12 cellular contexts compared by ENCODE assay signal in the genomic region with DNA sequence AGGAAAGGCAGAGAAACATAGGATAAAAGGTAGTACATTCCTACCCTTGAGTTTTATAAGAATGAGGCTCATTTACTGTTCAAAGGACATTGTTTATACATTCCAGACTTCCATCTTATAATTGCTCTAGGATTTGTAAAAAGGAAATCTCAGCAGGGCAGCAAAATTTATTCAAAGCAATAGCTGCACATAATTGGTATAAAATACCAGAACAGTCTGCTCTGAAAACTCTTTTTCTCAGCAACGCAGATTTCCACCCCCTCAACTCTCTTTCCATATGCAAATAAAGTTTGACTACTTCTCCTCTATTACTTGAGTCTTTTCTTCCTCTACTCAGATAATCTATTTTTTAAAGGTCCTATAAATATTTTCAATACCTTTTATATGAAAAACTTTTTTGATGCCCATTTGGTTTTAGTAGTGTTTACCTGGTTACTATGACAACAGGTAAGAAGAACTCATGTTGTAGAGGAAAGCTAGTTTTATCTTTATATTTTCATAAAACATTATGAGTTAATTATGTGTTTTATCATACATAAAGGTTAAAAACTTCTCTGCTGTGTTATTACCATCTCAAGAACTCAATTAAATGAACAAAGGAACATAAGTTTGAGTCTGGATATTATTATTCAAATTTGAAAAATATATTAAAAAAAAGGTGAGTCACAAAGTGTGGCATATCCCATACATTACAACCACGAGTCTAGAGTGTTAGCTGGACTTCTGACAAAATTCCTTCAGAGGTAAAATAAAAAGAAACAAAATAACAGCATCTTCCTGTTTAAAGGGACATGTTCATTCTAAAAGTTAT. TPM values are rescaled to one million over a fixed set of nuclear protein-coding genes. Genes with fewer than 3 reads are reported as not detected.
DNase-seq lines count a peak whose midpoint lies in the region; ATAC-seq, FAIRE-seq and TF ChIP-seq lines count a peak whose summit lies in the region.
"Had no signal": no experiment of that assay in that cellular context is flagged by ENCODE, and none has a peak within 500 bp of the region (broad histone marks: within the 10 kb centered on the region; RNA-seq: fewer than 3 reads in every experiment).

No MANE protein-coding gene starts in this region.

- H3K27me3 Mint-ChIP-seq in activated T-helper 17 cell treated with anti-CD3 and anti-CD28 coated beads, Interleukin-2, amount 50 U/mL, for 72 hours = no peaks in the 10 kb centered on the region

- dilution Hi-C loops in keratinocyte (cut with MboI; ENCODE audit: extremely low pct_ligation_motif_present, low sequenced_read_pairs) = no loop called here

- peak; percentile 1 for ATAC-seq in activated T-helper 17 cell treated with anti-CD3 and anti-CD28 coated beads, Interleukin-2, amount 50 U/mL, for 72 hours (replicated peaks)
- ATAC-seq in HG02610 (IDR thresholded peaks at IDR 0.05; ENCODE audit: unreplicated experiment) = no peak

- no peaks in the 10 kb centered on the region for H4K20me1 ChIP-seq in keratinocyte (ENCODE audit: control insufficient read depth, extremely low read depth, insufficient read depth, low read length)
- H4K20me1 ChIP-seq: BLaER1 had no signal

- BruUV-seq in A673 (replicated peaks; lab: Mats Ljungman, UMichigan) = no TSS peak

- H3K9me3 Mint-ChIP-seq in activated T-helper 17 cell treated with anti-CD3 and anti-CD28 coated beads, Interleukin-2, amount 50 U/mL, for 72 hours = no peaks in the 10 kb centered on the region
- H3K9me3 Mint-ChIP-seq: memory B cell had no signal

- H3K27me3 ChIP-seq in A673 (replicated peaks; ENCODE audit: insufficient read depth, low read depth, low read length, poor library complexity) (no peaks in the 10 kb centered on the region), keratinocyte (ENCODE audit: control insufficient read depth, extremely low read depth, insufficient read depth, low read length) (no peaks in the 10 kb centered on the region)
- H3K27me3 ChIP-seq: BLaER1 had no signal

- peaks cover 82% of the 10 kb centered on the region for H3K79me2 ChIP-seq in keratinocyte (ENCODE audit: control insufficient read depth, insufficient read depth, low read length)

- H3K27ac Mint-ChIP-seq in activated T-helper 17 cell treated with anti-CD3 and anti-CD28 coated beads, Interleukin-2, amount 50 U/mL, for 72 hours = peak overlapping the region; percentile 97
- H3K27ac Mint-ChIP-seq: memory B cell had no signal

- peak overlapping the region; percentile 43 for H3K27ac ChIP-seq in A673 (ENCODE audit: low read depth, low read length, poor library complexity, severe bottlenecking)
- peak overlapping the region; percentile 72 for H3K27ac ChIP-seq in keratinocyte (ENCODE audit: control insufficient read depth, insufficient read depth, low read length)
- no peak overlapping the region for H3K27ac ChIP-seq in coronary artery
- H3K27ac ChIP-seq: BLaER1 had no signal

- H3K9ac ChIP-seq in keratinocyte (ENCODE audit: control insufficient read depth, extremely low read depth, insufficient read depth, low read length) = peak overlapping the region; percentile 49
- H3K9ac ChIP-seq: BLaER1 had no signal

- peak overlapping the region; percentile 72 for H3K4me3 Mint-ChIP-seq in activated T-helper 17 cell treated with anti-CD3 and anti-CD28 coated beads, Interleukin-2, amount 50 U/mL, for 72 hours
- H3K4me3 Mint-ChIP-seq: memory B cell had no signal

- H3K4me3 ChIP-seq in A673 (ENCODE audit: low read depth, low read length, poor library complexity, severe bottlenecking) (peak overlapping the region; percentile 25), keratinocyte (ENCODE audit: control insufficient read depth in 2 of 3, extremely low read depth in 1 of 3, insufficient read depth in 2 of 3, low read depth in 1 of 3, low read length in 3 of 3) (peak overlapping the region in 1 of 3 experiments; percentile 36), coronary artery (no peak overlapping the region)
- H3K4me3 ChIP-seq: BLaER1 had no signal

- POLR2A ChIA-PET in A673 (lab: Charles Lee; ENCODE audit: low non-redundant PET) = no interaction called here

- CTCF ChIA-PET in A673 (lab: Charles Lee) = no interaction called here

- no peak overlapping the region for H2AFZ ChIP-seq in keratinocyte (ENCODE audit: control insufficient read depth, low read length)

- H3K9me3 ChIP-seq in A673 (ENCODE audit: low read depth, low read length, poor library complexity, severe bottlenecking) (no peaks in the 10 kb centered on the region), keratinocyte (ENCODE audit: control insufficient read depth, low read depth, low read length) (no peaks in the 10 kb centered on the region)
- H3K9me3 ChIP-seq: BLaER1 had no signal

- peaks cover 9% of the 10 kb centered on the region for H3K36me3 Mint-ChIP-seq in activated T-helper 17 cell treated with anti-CD3 and anti-CD28 coated beads, Interleukin-2, amount 50 U/mL, for 72 hours (ENCODE audit: low read depth)
- H3K36me3 Mint-ChIP-seq: memory B cell had no signal

- intact Hi-C loops in A673 (cut with micrococcal nuclease; ENCODE audit: unreplicated experiment) = no loop called here

- FAIRE-seq in keratinocyte (lab: Jason Lieb, UNC) = no peak

- peaks cover 38% of the 10 kb centered on the region for H3K4me1 Mint-ChIP-seq in activated T-helper 17 cell treated with anti-CD3 and anti-CD28 coated beads, Interleukin-2, amount 50 U/mL, for 72 hours
- H3K4me1 Mint-ChIP-seq: memory B cell had no signal

- peak overlapping the region; percentile 74 for H3K4me2 ChIP-seq in keratinocyte (ENCODE audit: control insufficient read depth, extremely low read depth, insufficient read depth, low read depth, low read length)
- H3K4me2 ChIP-seq: BLaER1 had no signal

- H3K4me1 ChIP-seq in A673 (ENCODE audit: insufficient read depth, low read length, poor library complexity, severe bottlenecking) (peaks cover 70% of the 10 kb centered on the region), keratinocyte (ENCODE audit: control insufficient read depth, extremely low read depth, insufficient read depth, low read length) (peaks cover 25% of the 10 kb centered on the region)
- H3K4me1 ChIP-seq: BLaER1 had no signal

- peak; percentile 85 for DNase-seq in A673 (ENCODE audit: low spot score)
- peak; percentile 37 for DNase-seq in EH (ENCODE audit: low read depth)
- no peak for DNase-seq in keratinocyte (ENCODE audit: low read depth, low spot score)
- no peak for DNase-seq in NCI-H1092 (lab: John Stamatoyannopoulos, UW)
- DNase-seq in UCSD-AML1 (lab: John Stamatoyannopoulos, UW; ENCODE audit: unreplicated experiment) = no peak
- no peak for DNase-seq in coronary artery (ENCODE audit: low spot score)
- DNase-seq: activated CD4-positive, alpha-beta T cell treated with anti-CD3 and anti-CD28 coated beads, Interleukin-2, amount 50 U/mL, for 48 hours; aorta had no signal

- TF ChIP-seq CTCF in A673 (conservative IDR thresholded peaks at IDR 0.05; ENCODE audit: low read depth, low read length) (no peak), keratinocyte (optimal IDR thresholded peaks at IDR 0.05 in 1 of 3, IDR thresholded peaks at IDR 0.05 in 1 of 3, conservative IDR thresholded peaks at IDR 0.05 in 1 of 3; ENCODE audit: extremely low read depth in 1 of 3, insufficient read depth in 2 of 3, low read length in 3 of 3) (no peak), coronary artery (IDR thresholded peaks at IDR 0.05) (no peak)

- no peaks in the 10 kb centered on the region for H3K36me3 ChIP-seq in A673 (ENCODE audit: insufficient read depth, low read length, poor library complexity, severe bottlenecking)
- no peaks in the 10 kb centered on the region for H3K36me3 ChIP-seq in keratinocyte (ENCODE audit: control insufficient read depth in 2 of 2, extremely low read depth in 1 of 2, insufficient read depth in 2 of 2, low read length in 2 of 2)
- H3K36me3 ChIP-seq: BLaER1 had no signal

- H3K9me1 ChIP-seq in keratinocyte (ENCODE audit: control insufficient read depth, extremely low read depth, insufficient read depth, low read length) = no peaks in the 10 kb centered on the region

RNA-seq across cellular contexts. Expression of a gene that starts 19.9 kb away (rescaled TPM):
- total RNA-seq in A673 (2021) = 80.5 and 84.9 TPM in 2 replicates
- 10 to 100 TPM; 45.0 to 62.1 TPM for total RNA-seq in activated T-helper 17 cell treated with anti-CD3 and anti-CD28 coated beads, Interleukin-2, amount 50 U/mL, for 72 hours
- polyA plus RNA-seq in keratinocyte = 70.9 to 92.1 TPM (median 89.1 TPM) in 3 replicates
- polyA plus RNA-seq in keratinocyte (2011; ENCODE audit: low read depth) = 60.1 TPM
- polyA plus RNA-seq in keratinocyte (2011; cell fraction: cytosol; rRNA removed) = 54.0 and 93.4 TPM in 2 replicates
- polyA plus RNA-seq in keratinocyte (2011; cell fraction: nucleus; rRNA removed) = 106 and 135 TPM in 2 replicates
- 43.3 and 53.3 TPM in 2 replicates for polyA plus RNA-seq in keratinocyte (2012; ENCODE audit: low replicate concordance)
- polyA minus RNA-seq in keratinocyte = 41.3 to 155 TPM (median 84.3 TPM) in 3 replicates
- polyA minus RNA-seq in keratinocyte (2011; cell fraction: cytosol; rRNA and poly(A)+ RNA removed) = 41.4 TPM
- 83.4 and 167 TPM in 2 replicates for polyA minus RNA-seq in keratinocyte (2011; cell fraction: nucleus; rRNA and poly(A)+ RNA removed)

Comparison
In these comparisons a context has a peak if more than half of its experiments do, and no peak if none do; other contexts are left out.
1. DNase-seq: peak in A673 (single experiment) and EH (single experiment); none in keratinocyte (single experiment), NCI-H1092 (single experiment), UCSD-AML1 (single experiment) and coronary artery (single experiment).
2. H3K27ac ChIP-seq: peak in A673 (single experiment) and keratinocyte (single experiment); none in coronary artery (0 of 2).